Comparison of ENCODE assay signal across 7 cellular contexts in the genomic region with DNA sequence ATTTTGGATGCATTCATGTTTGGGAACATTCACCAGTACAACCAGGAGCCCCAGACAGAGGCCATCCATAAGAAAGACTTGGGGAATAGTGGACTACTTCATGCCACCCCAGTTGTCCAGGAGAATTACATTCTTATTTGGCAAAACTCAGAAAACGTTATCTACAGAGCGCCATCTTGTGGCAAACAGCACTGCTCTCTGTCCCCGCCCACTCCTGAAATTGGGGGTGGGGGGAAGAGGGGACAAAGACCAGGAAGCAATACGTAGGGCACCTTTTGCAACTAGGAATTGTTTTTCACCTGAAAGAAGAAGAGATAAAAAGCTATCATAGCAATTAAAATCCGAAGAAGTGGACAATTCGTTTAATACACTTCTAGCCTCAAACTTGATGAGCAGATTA.
A peak's percentile ranks its signal among the peaks of the same experiment; 100 is the strongest.
DNase-seq lines count a peak whose midpoint lies in the region; FAIRE-seq and TF ChIP-seq lines count a peak whose summit lies in the region.

No MANE protein-coding gene starts in this region.

- H3K27me3 ChIP-seq in mesendoderm (ENCODE audit: insufficient read depth, low read length, poor library complexity): no peaks in the 10 kb centered on the region

- no peak for FAIRE-seq in urothelium cell line (lab: Jason Lieb, UNC)

- TF ChIP-seq CTCF in astrocyte of the cerebellum (IDR thresholded peaks at IDR 0.05; ENCODE audit: low read depth, low read length, missing control alignments): peak; percentile 11

- H3K27ac ChIP-seq in mesendoderm (ENCODE audit: low read depth, low read length): no peak overlapping the region

- H4K5ac ChIP-seq in mesendoderm (ENCODE audit: low read length): no peak overlapping the region

- H3K18ac ChIP-seq in mesendoderm (ENCODE audit: low read length): no peak overlapping the region

- H2BK15ac ChIP-seq in mesendoderm (replicated peaks; ENCODE audit: low read depth): no peak overlapping the region

- H3K4me3 ChIP-seq in astrocyte of the cerebellum (ENCODE audit: low read depth, low read length): no peak overlapping the region
- H3K4me3 ChIP-seq in mesendoderm (ENCODE audit: low read length): no peak overlapping the region

- H3K23ac ChIP-seq in mesendoderm (ENCODE audit: low read length): no peak overlapping the region

- H3K4me2 ChIP-seq in mesendoderm (ENCODE audit: low read length): no peak overlapping the region

- in situ Hi-C loops in astrocyte of the cerebellum (cut with HindIII; ENCODE audit: low sequenced_read_pairs): no loop called here

- no peak overlapping the region for H2BK5ac ChIP-seq in mesendoderm (ENCODE audit: low read length)

- H3K79me1 ChIP-seq in mesendoderm (ENCODE audit: low read length): no peaks in the 10 kb centered on the region

- no peaks in the 10 kb centered on the region for H3K36me3 ChIP-seq in mesendoderm (ENCODE audit: control insufficient read depth, insufficient read depth, low read length)

- H4K8ac ChIP-seq in mesendoderm (ENCODE audit: low read depth, low read length): no peak overlapping the region

- no peak overlapping the region for H3K9ac ChIP-seq in mesendoderm (ENCODE audit: low read length)

- H3K4ac ChIP-seq in mesendoderm (ENCODE audit: low read depth, low read length): no peak overlapping the region

- H2AK5ac ChIP-seq in mesendoderm (ENCODE audit: low read length): no peak overlapping the region

- peak; percentile 81 for DNase-seq in ELF-1 (ENCODE audit: low read depth, low spot score)
- peak; percentile 61 for DNase-seq in HT-29 (ENCODE audit: low spot score)
- DNase-seq in astrocyte of the cerebellum (ENCODE audit: low read depth): no peak
- peak; percentile 82 for DNase-seq in mesendoderm
- no peak for DNase-seq in urothelium cell line (ENCODE audit: low spot score)
- no peak for DNase-seq in COLO668 (lab: John Stamatoyannopoulos, UW; ENCODE audit: unreplicated experiment)
- DNase-seq in midbrain (lab: John Stamatoyannopoulos, UW): no peak

- H2BK120ac ChIP-seq in mesendoderm (ENCODE audit: low read depth, low read length): no peak overlapping the region

- peak overlapping the region; percentile 34 for H3K56ac ChIP-seq in mesendoderm (ENCODE audit: low read length)

- WGBS in mesendoderm (ENCODE audit: extremely low coverage, insufficient coverage, low lambda C conversion rate): no CpG with 5 or more reads among the region's 6 CpGs

- H3K79me2 ChIP-seq in mesendoderm (ENCODE audit: control insufficient read depth, insufficient read depth, low read length): no peaks in the 10 kb centered on the region

- no peaks in the 10 kb centered on the region for H3K4me1 ChIP-seq in mesendoderm (ENCODE audit: control insufficient read depth, low read depth, low read length)

Comparison
In these comparisons a context has a peak if more than half of its experiments do, and no peak if none do; other contexts are left out.
1. DNase-seq: peak in ELF-1 (single experiment), HT-29 (single experiment) and mesendoderm (single experiment); none in astrocyte of the cerebellum (single experiment), urothelium cell line (single experiment), COLO668 (single experiment) and midbrain (single experiment).